ENCODE assay signal across 1 cellular context in the genomic region with DNA sequence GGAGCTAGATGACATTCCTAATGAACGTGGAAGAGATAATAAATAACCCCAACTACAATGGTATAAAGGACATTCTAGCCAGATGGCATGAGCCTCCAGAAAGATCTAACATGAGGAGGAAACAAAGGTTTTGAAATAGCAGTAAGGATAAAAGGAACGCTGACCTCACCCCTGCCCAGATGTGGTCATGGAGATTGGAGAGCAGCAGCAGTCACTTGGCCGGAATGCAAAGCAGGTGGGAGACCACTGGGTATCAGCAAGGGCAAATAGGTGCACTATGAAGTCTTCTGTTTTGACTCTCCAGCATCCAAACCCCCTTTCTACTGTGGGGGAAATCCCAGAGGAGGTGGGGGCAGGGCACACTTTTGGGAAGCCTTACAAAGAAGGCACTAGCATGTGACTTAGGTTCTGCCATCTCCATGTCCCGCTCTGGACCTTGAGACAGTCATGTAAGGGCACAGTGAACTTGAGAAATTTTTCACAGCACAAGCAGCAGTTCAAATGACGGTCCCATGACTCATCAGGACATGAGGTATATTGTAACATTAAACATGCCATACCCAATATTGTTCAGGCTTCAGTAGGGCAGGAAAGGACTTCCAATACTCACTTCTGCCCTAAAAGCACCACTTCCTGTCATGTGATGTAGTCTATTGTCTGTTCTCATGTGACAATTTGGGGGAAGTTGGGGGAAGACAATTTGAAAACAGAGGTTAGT.
TF ChIP-seq lines count a peak whose summit lies in the region.

No MANE protein-coding gene starts in this region.

TF ChIP-seq in IMR-90, 13 proteins besides CTCF, POLR2A, EP300 and RAD21:
- TF ChIP-seq RFX5 (IDR thresholded peaks at IDR 0.05; ENCODE audit: low read depth, low read length) (no peak), CEBPB (IDR thresholded peaks at IDR 0.05; ENCODE audit: low read depth, low read length) (peak; percentile 66), FOS (IDR thresholded peaks at IDR 0.05; ENCODE audit: low read depth, low read length) (peak; percentile 87)
- TF ChIP-seq, protein P1, sequence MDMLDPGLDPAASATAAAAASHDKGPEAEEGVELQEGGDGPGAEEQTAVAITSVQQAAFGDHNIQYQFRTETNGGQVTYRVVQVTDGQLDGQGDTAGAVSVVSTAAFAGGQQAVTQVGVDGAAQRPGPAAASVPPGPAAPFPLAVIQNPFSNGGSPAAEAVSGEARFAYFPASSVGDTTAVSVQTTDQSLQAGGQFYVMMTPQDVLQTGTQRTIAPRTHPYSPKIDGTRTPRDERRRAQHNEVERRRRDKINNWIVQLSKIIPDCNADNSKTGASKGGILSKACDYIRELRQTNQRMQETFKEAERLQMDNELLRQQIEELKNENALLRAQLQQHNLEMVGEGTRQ (IDR thresholded peaks at IDR 0.05; ENCODE audit: low read depth, low read length) = peak; percentile 82
- TF ChIP-seq, protein P2, sequence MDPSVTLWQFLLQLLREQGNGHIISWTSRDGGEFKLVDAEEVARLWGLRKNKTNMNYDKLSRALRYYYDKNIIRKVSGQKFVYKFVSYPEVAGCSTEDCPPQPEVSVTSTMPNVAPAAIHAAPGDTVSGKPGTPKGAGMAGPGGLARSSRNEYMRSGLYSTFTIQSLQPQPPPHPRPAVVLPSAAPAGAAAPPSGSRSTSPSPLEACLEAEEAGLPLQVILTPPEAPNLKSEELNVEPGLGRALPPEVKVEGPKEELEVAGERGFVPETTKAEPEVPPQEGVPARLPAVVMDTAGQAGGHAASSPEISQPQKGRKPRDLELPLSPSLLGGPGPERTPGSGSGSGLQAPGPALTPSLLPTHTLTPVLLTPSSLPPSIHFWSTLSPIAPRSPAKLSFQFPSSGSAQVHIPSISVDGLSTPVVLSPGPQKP (IDR thresholded peaks at IDR 0.05; ENCODE audit: borderline replicate concordance, low read depth, low read length) = no peak
